17 cellular contexts compared by ENCODE assay signal in the genomic region with DNA sequence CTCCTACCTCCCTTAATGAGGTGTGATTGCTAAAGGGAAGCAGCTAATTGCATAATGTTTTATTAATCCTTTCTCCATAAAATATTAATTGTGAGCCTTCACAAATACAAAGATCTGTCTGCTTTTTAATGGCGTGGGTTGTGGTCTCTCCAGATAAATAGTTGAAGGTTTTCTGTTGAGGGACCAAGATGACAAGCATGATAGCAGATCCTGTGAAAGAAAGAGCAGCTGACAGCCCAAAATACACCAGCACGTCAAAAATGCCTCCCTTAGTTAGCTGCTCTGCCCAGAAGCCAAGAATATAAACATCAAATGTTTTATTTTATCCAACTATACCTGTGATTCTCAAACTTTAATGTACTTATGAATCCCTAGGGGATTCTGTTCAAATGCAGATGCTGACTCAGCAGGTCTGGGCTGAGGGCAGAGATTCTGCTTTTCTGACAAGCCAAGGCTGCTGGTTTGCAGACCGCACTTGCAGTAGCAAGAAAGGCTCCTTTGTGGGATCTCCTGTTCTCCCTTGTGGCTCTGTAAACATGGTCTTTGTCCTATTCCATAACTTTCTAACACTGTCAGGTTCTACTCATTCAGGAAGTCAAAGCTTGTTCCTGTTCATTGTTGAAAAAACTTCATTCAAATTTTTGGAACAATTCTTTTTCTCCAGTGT.
"Had no signal": no experiment of that assay in that cellular context is flagged by ENCODE, and none has a peak within 500 bp of the region (broad histone marks: within the 10 kb centered on the region; RNA-seq: fewer than 3 reads in every experiment).

No MANE protein-coding gene starts in this region.

- H3K36me3 Mint-ChIP-seq: activated naive CD4-positive, alpha-beta T cell treated with anti-CD3 and anti-CD28 coated beads, Interleukin-2, amount 50 U/mL, for 24 hours; natural killer cell had no signal

- DNase-seq: activated CD4-positive, alpha-beta T cell treated with anti-CD3 and anti-CD28 coated beads for 48 hours; activated CD8-positive, alpha-beta T cell treated with anti-CD3 and anti-CD28 coated beads for 36 hours; activated effector memory CD4-positive, alpha-beta T cell treated with Interleukin-2 at 50 U/mL for 16 hours; activated T-cell treated with anti-CD3 and anti-CD28 coated beads, Interleukin-2, amount 50 U/mL, for 4 hours; kidney; left lung; mammary epithelial cell; mucosa of descending colon; natural killer cell; posterior cingulate gyrus; small intestine; stimulated activated CD4-positive, alpha-beta T cell treated with anti-CD3 and anti-CD28 coated beads, Interleukin-4, amount 100 ng/mL, for 4 hours; stimulated activated CD8-positive, alpha-beta memory T cell treated with anti-CD3 and anti-CD28 coated beads, Interleukin-4, amount 100 ng/mL, for 48 hours; stimulated activated naive CD4-positive, alpha-beta T cell treated with Interleukin-2 at 50 U/mL for 16 hours; T-helper 17 cell; transverse colon had no signal

- ATAC-seq: activated CD8-positive, alpha-beta T cell treated with anti-CD3 and anti-CD28 coated beads for 36 hours; activated T-cell treated with anti-CD3 and anti-CD28 coated beads, Interleukin-2, amount 50 U/mL, for 4 hours; left lung; mucosa of descending colon; natural killer cell; T-helper 17 cell had no signal

- H3K27ac Mint-ChIP-seq: activated CD8-positive, alpha-beta T cell treated with anti-CD3 and anti-CD28 coated beads for 36 hours; activated naive CD4-positive, alpha-beta T cell treated with anti-CD3 and anti-CD28 coated beads, Interleukin-2, amount 50 U/mL, for 24 hours; natural killer cell; T-helper 17 cell had no signal

- H3K4me3 Mint-ChIP-seq: activated CD8-positive, alpha-beta T cell treated with anti-CD3 and anti-CD28 coated beads for 36 hours; activated naive CD4-positive, alpha-beta T cell treated with anti-CD3 and anti-CD28 coated beads, Interleukin-2, amount 50 U/mL, for 24 hours; activated T-cell treated with anti-CD3 and anti-CD28 coated beads, Interleukin-2, amount 50 U/mL, for 4 hours; natural killer cell; T-helper 17 cell had no signal

- H3K4me1 Mint-ChIP-seq: activated naive CD4-positive, alpha-beta T cell treated with anti-CD3 and anti-CD28 coated beads, Interleukin-2, amount 50 U/mL, for 24 hours; natural killer cell had no signal

- H3K27me3 Mint-ChIP-seq: activated CD8-positive, alpha-beta T cell treated with anti-CD3 and anti-CD28 coated beads for 36 hours; activated naive CD4-positive, alpha-beta T cell treated with anti-CD3 and anti-CD28 coated beads, Interleukin-2, amount 50 U/mL, for 24 hours had no signal

- H3K9me3 Mint-ChIP-seq: activated CD8-positive, alpha-beta T cell treated with anti-CD3 and anti-CD28 coated beads for 36 hours; activated naive CD4-positive, alpha-beta T cell treated with anti-CD3 and anti-CD28 coated beads, Interleukin-2, amount 50 U/mL, for 24 hours; activated T-cell treated with anti-CD3 and anti-CD28 coated beads, Interleukin-2, amount 50 U/mL, for 4 hours; natural killer cell had no signal
